Comparison of ENCODE assay signal across 18 cellular contexts in the genomic region with DNA sequence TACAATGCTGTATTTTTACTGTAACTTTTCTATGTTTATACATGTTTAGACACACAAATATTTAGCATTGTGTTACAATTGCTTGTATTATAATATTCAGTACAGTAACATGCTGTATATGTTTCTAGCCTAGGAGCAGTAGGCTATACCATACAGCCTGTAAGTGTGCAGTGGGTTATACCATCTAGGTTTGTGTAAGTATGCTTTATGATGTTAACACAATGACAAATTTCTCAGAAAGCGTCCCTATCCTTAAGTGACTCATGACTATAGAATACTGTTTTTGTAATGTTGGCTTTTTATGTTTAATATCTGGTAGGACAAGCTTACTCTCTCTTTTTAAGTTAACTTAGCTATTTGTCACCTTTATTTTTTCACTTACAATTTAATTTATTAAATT.
"Had no signal": no experiment of that assay in that cellular context is flagged by ENCODE, and none has a peak within 500 bp of the region (broad histone marks: within the 10 kb centered on the region; RNA-seq: fewer than 3 reads in every experiment).

No MANE protein-coding gene starts in this region.

- DNase-seq: dermis blood vessel endothelial cell; effector memory CD4-positive, alpha-beta T cell; erythroblast; mesenchymal stem cell; naive thymus-derived CD8-positive, alpha-beta T cell; nephron progenitor cell; nucleus accumbens; stimulated activated CD4-positive, alpha-beta T cell treated with anti-CD3 and anti-CD28 coated beads, Interleukin-12 subunit alpha, Interleukin-12 subunit beta, amount 100 ng/mL, for 4 hours; stimulated activated CD4-positive, alpha-beta T cell treated with anti-CD3 and anti-CD28 coated beads, Interleukin-1b, Interleukin-23, amount 100 ng/mL, for 48 hours; stimulated activated CD4-positive, alpha-beta T cell treated with anti-CD3 and anti-CD28 coated beads, Interleukin-4, amount 100 ng/mL, for 1 hour; stimulated activated CD8-positive, alpha-beta memory T cell treated with anti-CD3 and anti-CD28 coated beads, Interleukin-4, amount 100 ng/mL, for 48 hours; stimulated activated naive CD4-positive, alpha-beta T cell; stimulated activated naive CD8-positive, alpha-beta T cell treated with anti-CD3 and anti-CD28 coated beads, Interleukin-15, amount 100 ng/mL, for 72 hours; transverse colon; upper lobe of right lung had no signal

- FAIRE-seq: endothelial cell of umbilical vein had no signal

- ATAC-seq: left lobe of liver; naive thymus-derived CD8-positive, alpha-beta T cell; sciatic nerve; stimulated activated naive CD8-positive, alpha-beta T cell treated with anti-CD3 and anti-CD28 coated beads, Interleukin-15, amount 100 ng/mL, for 72 hours; upper lobe of right lung had no signal
